Comparison of ENCODE assay signal across 16 cellular contexts in genomic region chr6:48426636-48427035, GRCh38.
DNase-seq lines count a peak whose midpoint lies in the region; ATAC-seq and TF ChIP-seq lines count a peak whose summit lies in the region.
"Had no signal": no experiment of that assay in that cellular context is flagged by ENCODE, and none has a peak within 500 bp of the region (broad histone marks: within the 10 kb centered on the region; RNA-seq: fewer than 3 reads in every experiment).

No MANE protein-coding gene starts in this region.

- peak; percentile 18; the same call in 1 of the 2 replicates for ATAC-seq in IMR-90 (ENCODE audit: low read depth)
- ATAC-seq in natural killer cell treated with Interleukin-12 subunit alpha and Interleukin-12 subunit beta and Interleukin-15 and Interleukin-18, amount 100 ng/mL, for 72 hours = no peak
- ATAC-seq in activated naive CD4-positive, alpha-beta T cell treated with anti-CD3 and anti-CD28 coated beads, Interleukin-2, amount 50 U/mL, for 72 hours = no peak
- ATAC-seq: activated CD4-positive, CD25-positive, alpha-beta regulatory T cell treated with anti-CD3 and anti-CD28 coated beads, Interleukin-2, amount 50 U/mL, for 24 hours; left lobe of liver; stimulated activated naive B cell treated with anti-CD40 and anti-IgM and Interleukin-4, amounts not matched to agents 10 μg/mL and 1 μg/mL and 100 μg/mL, for 72 hours had no signal

- no peak for TF ChIP-seq POLR2A in IMR-90 (IDR thresholded peaks at IDR 0.05; ENCODE audit: low read depth, low read length)

- H2BK20ac ChIP-seq in IMR-90 (ENCODE audit: low read depth, low read length) = peak overlapping the region; percentile 43; the same call in 1 of the 2 replicates

- H4K20me1 ChIP-seq in IMR-90 (ENCODE audit: insufficient read depth, low read length) = no peaks in the 10 kb centered on the region
- H4K20me1 ChIP-seq: BLaER1 treated with 17β-estradiol and CSF1 and Interleukin-3, amounts not matched to agents 10 nM and 100 nM had no signal

- TF ChIP-seq RAD21 in IMR-90 (IDR thresholded peaks at IDR 0.05; ENCODE audit: low read length) = no peak

- CTCF ChIA-PET in IMR-90 (lab: Yijun Ruan, JAX) = interaction anchor here (1.5 kb wide), 1 partner anchor 17 kb away, joined by 3 read pairs; no protein-coding TSS in a partner anchor

- no TSS peak for BruUV-seq in IMR-90 (replicated peaks; lab: Mats Ljungman, UMichigan)

- no peaks in the 10 kb centered on the region for H3K79me1 ChIP-seq in IMR-90 (ENCODE audit: low read depth in 1 of 2, low read length in 2 of 2)

- no peak for TF ChIP-seq CTCF in AG09309 (IDR thresholded peaks at IDR 0.05; ENCODE audit: control insufficient read depth, insufficient read depth, low read depth, low read length, missing control alignments)
- no peak for TF ChIP-seq CTCF in IMR-90 (conservative IDR thresholded peaks at IDR 0.05; ENCODE audit: low read depth, low read length)
- TF ChIP-seq CTCF in astrocyte of the spinal cord (IDR thresholded peaks at IDR 0.05; ENCODE audit: low read depth, low read length) = no peak

- H2AK9ac ChIP-seq in IMR-90 (replicated peaks; ENCODE audit: low read depth, low read length, poor library complexity) = no peak overlapping the region

- no peak overlapping the region; the same call in 1 of the 2 replicates for H4K91ac ChIP-seq in IMR-90 (ENCODE audit: insufficient read depth, low read depth, low read length)

- no peak overlapping the region for H3K56ac ChIP-seq in IMR-90 (ENCODE audit: extremely low read depth, insufficient read depth, low read length)

- H3K4me3 ChIP-seq in AG09309 (ENCODE audit: control insufficient read depth, low read depth, low read length) (no peak overlapping the region), IMR-90 (ENCODE audit: insufficient read depth, low read depth, low read length) (no peak overlapping the region), astrocyte of the spinal cord (ENCODE audit: low read depth, low read length) (no peak overlapping the region)
- H3K4me3 ChIP-seq: BLaER1 treated with 17β-estradiol and CSF1 and Interleukin-3, amounts not matched to agents 10 nM and 100 nM had no signal

- in situ Hi-C loops in IMR-90 (cut with MboI; ENCODE audit: low sequenced_read_pairs) = no loop called here
- in situ Hi-C loops in astrocyte of the spinal cord (cut with HindIII; ENCODE audit: low sequenced_read_pairs) = no loop called here

- no CpG with 5 or more reads among the region's 3 CpGs for WGBS in IMR-90 (ENCODE audit: extremely low coverage in 2 of 2, insufficient read length in 1 of 2), 2 experiments

- H3K36me3 ChIP-seq in IMR-90 (ENCODE audit: control insufficient read depth, insufficient read depth, low read length) = no peaks in the 10 kb centered on the region

- no peak overlapping the region for H4K5ac ChIP-seq in IMR-90 (ENCODE audit: low read depth, low read length)

- no peaks in the 10 kb centered on the region for H3K36me3 Mint-ChIP-seq in natural killer cell treated with Interleukin-12 subunit alpha and Interleukin-12 subunit beta and Interleukin-15 and Interleukin-18, amount 100 ng/mL, for 72 hours
- no peaks in the 10 kb centered on the region for H3K36me3 Mint-ChIP-seq in activated naive CD4-positive, alpha-beta T cell treated with anti-CD3 and anti-CD28 coated beads, Interleukin-2, amount 50 U/mL, for 72 hours
- H3K36me3 Mint-ChIP-seq: stimulated activated naive B cell treated with anti-CD40 and anti-IgM and Interleukin-4, amounts not matched to agents 10 μg/mL and 1 μg/mL and 100 μg/mL, for 72 hours had no signal

- peak overlapping the region; percentile 23; the same call in 1 of the 2 replicates for H3K14ac ChIP-seq in IMR-90 (replicated peaks; ENCODE audit: low read depth, low read length)

- H2AK5ac ChIP-seq in IMR-90 (ENCODE audit: low read depth, low read length) = no peak overlapping the region

- no peak overlapping the region for H2AFZ ChIP-seq in IMR-90 (replicated peaks; ENCODE audit: low read length, poor library complexity)

- dilution Hi-C loops in IMR-90 (cut with HindIII; ENCODE audit: low sequenced_read_pairs, unreplicated experiment) = no loop called here

- H3K27ac Mint-ChIP-seq in natural killer cell treated with Interleukin-12 subunit alpha and Interleukin-12 subunit beta and Interleukin-15 and Interleukin-18, amount 100 ng/mL, for 72 hours = no peak overlapping the region
- no peak overlapping the region for H3K27ac Mint-ChIP-seq in activated naive CD4-positive, alpha-beta T cell treated with anti-CD3 and anti-CD28 coated beads, Interleukin-2, amount 50 U/mL, for 72 hours
- H3K27ac Mint-ChIP-seq: stimulated activated naive B cell treated with anti-CD40 and anti-IgM and Interleukin-4, amounts not matched to agents 10 μg/mL and 1 μg/mL and 100 μg/mL, for 72 hours had no signal

- peaks cover 2% of the 10 kb centered on the region for H3K9me3 Mint-ChIP-seq in natural killer cell treated with Interleukin-12 subunit alpha and Interleukin-12 subunit beta and Interleukin-15 and Interleukin-18, amount 100 ng/mL, for 72 hours
- H3K9me3 Mint-ChIP-seq in activated naive CD4-positive, alpha-beta T cell treated with anti-CD3 and anti-CD28 coated beads, Interleukin-2, amount 50 U/mL, for 72 hours = peaks cover 9 to 11% of the 10 kb centered on the region in 2 donors

- H4K8ac ChIP-seq in IMR-90 (ENCODE audit: low read depth in 2 of 2, low read length in 2 of 2) = peak overlapping the region in 1 of 2 experiments; percentile 28; a peak in 1 of 4 replicates

- H3K27me3 Mint-ChIP-seq in natural killer cell treated with Interleukin-12 subunit alpha and Interleukin-12 subunit beta and Interleukin-15 and Interleukin-18, amount 100 ng/mL, for 72 hours = no peaks in the 10 kb centered on the region
- H3K27me3 Mint-ChIP-seq: stimulated activated naive B cell treated with anti-CD40 and anti-IgM and Interleukin-4, amounts not matched to agents 10 μg/mL and 1 μg/mL and 100 μg/mL, for 72 hours had no signal

- DNase-seq in AG09309 (ENCODE audit: low read depth) = peak; percentile 51
- peak; percentile 89 for DNase-seq in IMR-90
- peak; percentile 90 for DNase-seq in astrocyte of the spinal cord (ENCODE audit: low read depth, low spot score)
- peak; percentile 97 for DNase-seq in iris pigment epithelial cell (ENCODE audit: low read depth)
- DNase-seq in HuH-7.5 (ENCODE audit: low spot score) = no peak
- DNase-seq in natural killer cell treated with Interleukin-12 subunit alpha and Interleukin-12 subunit beta and Interleukin-15 and Interleukin-18, amount 100 ng/mL, for 72 hours (ENCODE audit: low spot score) = no peak
- DNase-seq in NK-92 (lab: John Stamatoyannopoulos, UW; ENCODE audit: unreplicated experiment) = no peak
- no peak for DNase-seq in activated naive CD4-positive, alpha-beta T cell treated with anti-CD3 and anti-CD28 coated beads, Interleukin-2, amount 50 U/mL, for 72 hours (ENCODE audit: low spot score in 2 of 2)
- DNase-seq: activated CD8-positive, alpha-beta memory T cell treated with anti-CD3 and anti-CD28 coated beads, Interleukin-2, amount 50 U/mL, for 48 hours; DMS79 treated with DMSO at 0.1 percent for 48 hours; NCI-H2107; stimulated activated CD4-positive, alpha-beta T cell treated with anti-CD3 and anti-CD28 coated beads, Interleukin-4, amount 100 ng/mL, for 4 hours; stimulated activated naive B cell treated with anti-CD40 and anti-IgM and Interleukin-4, amounts not matched to agents 10 μg/mL and 1 μg/mL and 100 μg/mL, for 72 hours had no signal

- no peaks in the 10 kb centered on the region for H3K27me3 ChIP-seq in IMR-90 (ENCODE audit: control insufficient read depth, insufficient read depth, low read length)

- no peak overlapping the region; the same call in 2 of the 3 replicates for H2BK15ac ChIP-seq in IMR-90 (ENCODE audit: low read depth, low read length)

- H3K4me1 Mint-ChIP-seq in natural killer cell treated with Interleukin-12 subunit alpha and Interleukin-12 subunit beta and Interleukin-15 and Interleukin-18, amount 100 ng/mL, for 72 hours (ENCODE audit: low read depth in 2 of 2) = no peaks in the 10 kb centered on the region
- H3K4me1 Mint-ChIP-seq: stimulated activated naive B cell treated with anti-CD40 and anti-IgM and Interleukin-4, amounts not matched to agents 10 μg/mL and 1 μg/mL and 100 μg/mL, for 72 hours had no signal

- peak overlapping the region; percentile 14; the same call in 1 of the 2 replicates for H3K27ac ChIP-seq in IMR-90 (ENCODE audit: insufficient read depth, low read length)

- H3K23ac ChIP-seq in IMR-90 (ENCODE audit: low read depth, low read length) = no peak overlapping the region

- POLR2A ChIA-PET in IMR-90 (lab: Charles Lee; ENCODE audit: unreplicated experiment) = no interaction called here

- 0 out of 2 replicates have a peak, but pooled peaks cover 2% of the 10 kb centered on the region for H3K9me3 ChIP-seq in IMR-90 (ENCODE audit: control insufficient read depth, insufficient read depth, low read length)

- no peak overlapping the region for H3K4me2 ChIP-seq in IMR-90 (ENCODE audit: low read depth, low read length)

- H2BK120ac ChIP-seq in IMR-90 (ENCODE audit: low read depth, low read length) = peak overlapping the region; percentile 36

- peak overlapping the region; percentile 30; the same call in 1 of the 2 replicates for H3K4ac ChIP-seq in IMR-90 (ENCODE audit: low read depth, low read length)

- intact Hi-C loops in IMR-90 (cut with micrococcal nuclease) = no loop called here

- peaks cover 14% of the 10 kb centered on the region for H3K4me1 ChIP-seq in IMR-90 (ENCODE audit: control insufficient read depth, insufficient read depth, low read length)

- H3K4me3 Mint-ChIP-seq in natural killer cell treated with Interleukin-12 subunit alpha and Interleukin-12 subunit beta and Interleukin-15 and Interleukin-18, amount 100 ng/mL, for 72 hours = no peak overlapping the region
- H3K4me3 Mint-ChIP-seq: stimulated activated naive B cell treated with anti-CD40 and anti-IgM and Interleukin-4, amounts not matched to agents 10 μg/mL and 1 μg/mL and 100 μg/mL, for 72 hours had no signal

- H3K9me1 ChIP-seq in IMR-90 (ENCODE audit: insufficient read depth, low read length) = no peaks in the 10 kb centered on the region; the same call in 1 of the 2 replicates

- H2BK5ac ChIP-seq in IMR-90 (ENCODE audit: low read depth, low read length, poor library complexity, severe bottlenecking) = peak overlapping the region; percentile 63

- H3K18ac ChIP-seq in IMR-90 (ENCODE audit: low read depth, low read length) = no peak overlapping the region

- no peak overlapping the region for H3K9ac ChIP-seq in IMR-90 (ENCODE audit: low read depth, low read length)
- H3K9ac ChIP-seq: BLaER1 treated with 17β-estradiol and CSF1 and Interleukin-3, amounts not matched to agents 10 nM and 100 nM had no signal

TF ChIP-seq in IMR-90, 13 proteins besides CTCF, POLR2A, EP300 and RAD21 (continues in another document):
- TF ChIP-seq CHD1 (IDR thresholded peaks at IDR 0.05; ENCODE audit: low read depth, low read length) (no peak), CEBPB (IDR thresholded peaks at IDR 0.05; ENCODE audit: low read depth, low read length) (peak; percentile 98), SMC3 (IDR thresholded peaks at IDR 0.05; ENCODE audit: low read depth, low read length) (no peak)

Comparison
In these comparisons a context has a peak if more than half of its experiments do, and no peak if none do; other contexts are left out.
1. DNase-seq: peak in AG09309 (single experiment), IMR-90 (single experiment), astrocyte of the spinal cord (single experiment) and iris pigment epithelial cell (single experiment); none in HuH-7.5 (single experiment), natural killer cell treated with Interleukin-12 subunit alpha and Interleukin-12 subunit beta and Interleukin-15 and Interleukin-18, amount 100 ng/mL, for 72 hours (single experiment), NK-92 (single experiment) and activated naive CD4-positive, alpha-beta T cell treated with anti-CD3 and anti-CD28 coated beads, Interleukin-2, amount 50 U/mL, for 72 hours (0 of 2).